8 cellular contexts compared by ENCODE assay signal in genomic region chr3:53269193-53269592, GRCh38. TPM values are rescaled to one million over a fixed set of nuclear protein-coding genes. Genes with fewer than 3 reads are reported as not detected.
DNase-seq lines count a peak whose midpoint lies in the region; ATAC-seq, FAIRE-seq and TF ChIP-seq lines count a peak whose summit lies in the region.
"Not testable (repeated sequence)": the region's sequence is repeated elsewhere in the genome, so short reads cannot be mapped to it uniquely, and the experiment has no call there.

No MANE protein-coding gene starts in this region.

- H2AFZ ChIP-seq in HepG2 (ENCODE audit: low read length), result not testable (repeated sequence)

- not testable (repeated sequence) for H4K20me1 ChIP-seq in HepG2 (ENCODE audit: insufficient read depth, low read length)

- not testable (repeated sequence) for H3K9me3 Mint-ChIP-seq in osteocyte (ENCODE audit: unreplicated experiment)

- not testable (repeated sequence) for DNase-seq in A673 (ENCODE audit: low spot score); RWPE1 (ENCODE audit: low spot score); caudate nucleus (lab: John Stamatoyannopoulos, UW); cardiac muscle cell (ENCODE audit: low read depth in 1 of 2, low spot score in 1 of 2); osteocyte (ENCODE audit: extremely low spot score, unreplicated experiment)
- DNase-seq in HepG2 (ENCODE audit: low spot score), result peak; percentile 69

- CTCF ChIA-PET in A673 (lab: Charles Lee); RWPE1 (lab: Yijun Ruan, JAX); HepG2 (lab: Yijun Ruan, JAX; ENCODE audit: low intra/inter-chr PET ratio, low total read pairs): not testable (repeated sequence)

- not testable (repeated sequence) for H3K27me3 ChIP-seq in A673 (replicated peaks; ENCODE audit: insufficient read depth, low read depth, low read length, poor library complexity); HUES48 (ENCODE audit: control insufficient read depth, insufficient read depth, low read length); cardiac muscle cell; HepG2 (ENCODE audit: control insufficient read depth in 1 of 2, insufficient read depth in 2 of 2, low read length in 2 of 2); subcutaneous abdominal adipose tissue (ENCODE audit: control insufficient read depth in 5 of 5, insufficient read depth in 4 of 5, low read length in 5 of 5)

- peak; percentile 36 for ATAC-seq in HepG2

- H3K4me3 Mint-ChIP-seq in osteocyte (ENCODE audit: unreplicated experiment), result not testable (repeated sequence)

- H3K9ac ChIP-seq in HUES48 (ENCODE audit: low read depth, low read length), result peak overlapping the region; percentile 56; the same call in 1 of the 2 replicates
- H3K9ac ChIP-seq in HepG2 (ENCODE audit: insufficient read depth, low read depth, low read length); subcutaneous abdominal adipose tissue (ENCODE audit: low read length in 5 of 5): not testable (repeated sequence)

- H3K27ac Mint-ChIP-seq in osteocyte (ENCODE audit: unreplicated experiment), result peak overlapping the region; percentile 99

- in situ Hi-C loops in HepG2 (cut with HindIII; ENCODE audit: extremely low pct_ligation_motif_present, low pct_unique_long_range_greater_than_20kb), result not testable (repeated sequence)

- not testable (repeated sequence) for TF ChIP-seq POLR2A in HepG2 (IDR thresholded peaks at IDR 0.05; ENCODE audit: insufficient read depth in 1 of 2, low read depth in 2 of 2, low read length in 2 of 2)

- TF ChIP-seq EP300 in HepG2 (IDR thresholded peaks at IDR 0.05; ENCODE audit: low read depth in 2 of 2, low read length in 2 of 2), result 0 out of 4 replicates have a peak, but pooled peaks of 1 of the 2 experiments have one; percentile 7
- TF ChIP-seq EP300 in HepG2 (CRISPR knock-in tag; IDR thresholded peaks at IDR 0.05; ENCODE audit: borderline replicate concordance), result not testable (repeated sequence)

- not testable (repeated sequence) for H3K79me2 ChIP-seq in HepG2 (ENCODE audit: insufficient read depth, low read length)

- FAIRE-seq in HepG2 (lab: Jason Lieb, UNC), result not testable (repeated sequence)

- not testable (repeated sequence) for H3K9me3 ChIP-seq in A673 (ENCODE audit: low read depth, low read length, poor library complexity, severe bottlenecking); HUES48 (ENCODE audit: control insufficient read depth, insufficient read depth, low read length); cardiac muscle cell (ENCODE audit: low read depth); HepG2 (ENCODE audit: low read length); subcutaneous abdominal adipose tissue (ENCODE audit: control insufficient read depth in 5 of 5, low read length in 5 of 5)

- not testable (repeated sequence) for H3K36me3 Mint-ChIP-seq in osteocyte (ENCODE audit: unreplicated experiment)

- not testable (repeated sequence) for TF ChIP-seq CTCF in A673 (conservative IDR thresholded peaks at IDR 0.05; ENCODE audit: low read depth, low read length); RWPE1 (conservative IDR thresholded peaks at IDR 0.05; ENCODE audit: low read depth); cardiac muscle cell (IDR thresholded peaks at IDR 0.05; ENCODE audit: low read depth, low read length); HepG2 (CRISPR knock-in tag; IDR thresholded peaks at IDR 0.05); osteocyte (IDR thresholded peaks at IDR 0.05)

- not testable (repeated sequence) for TF ChIP-seq RAD21 in HepG2 (CRISPR knock-in tag; IDR thresholded peaks at IDR 0.05)

- peak overlapping the region; percentile 72 for H3K4me2 ChIP-seq in HepG2 (ENCODE audit: low read depth, low read length)

- peaks cover 29% of the 10 kb centered on the region for H3K4me1 Mint-ChIP-seq in osteocyte (ENCODE audit: unreplicated experiment)

- not testable (repeated sequence) for H3K36me3 ChIP-seq in A673 (ENCODE audit: insufficient read depth, low read length, poor library complexity, severe bottlenecking); HUES48 (ENCODE audit: control insufficient read depth, insufficient read depth, low read length); cardiac muscle cell; HepG2 (replicated peaks in 1 of 2; ENCODE audit: control insufficient read depth in 1 of 2, insufficient read depth in 2 of 2, low read length in 2 of 2); subcutaneous abdominal adipose tissue (ENCODE audit: control insufficient read depth in 5 of 5, insufficient read depth in 5 of 5, low read length in 5 of 5)

- not testable (repeated sequence) for H3K4me3 ChIP-seq in A673 (ENCODE audit: low read depth, low read length, poor library complexity, severe bottlenecking); HUES48 (ENCODE audit: low read depth, low read length); cardiac muscle cell; subcutaneous abdominal adipose tissue (ENCODE audit: low read depth in 1 of 5, low read length in 5 of 5)
- 0 out of 6 replicates have a peak overlapping the region, but pooled peaks of 1 of the 3 experiments have one; percentile 59 for H3K4me3 ChIP-seq in HepG2 (replicated peaks in 1 of 3; ENCODE audit: insufficient read depth in 1 of 3, low read depth in 2 of 3, low read length in 3 of 3)

- intact Hi-C loops in A673 (cut with micrococcal nuclease; ENCODE audit: unreplicated experiment); HepG2 (cut with micrococcal nuclease; ENCODE audit: unreplicated experiment): not testable (repeated sequence)

- peaks cover 13% of the 10 kb centered on the region for H3K4me1 ChIP-seq in A673 (ENCODE audit: insufficient read depth, low read length, poor library complexity, severe bottlenecking)
- H3K4me1 ChIP-seq in HUES48 (ENCODE audit: control insufficient read depth, insufficient read depth, low read length), result peaks cover 16% of the 10 kb centered on the region
- H3K4me1 ChIP-seq in cardiac muscle cell (ENCODE audit: low read depth), result not testable (repeated sequence)
- H3K4me1 ChIP-seq in HepG2 (ENCODE audit: insufficient read depth, low read length), result peaks cover 59% of the 10 kb centered on the region
- peaks cover 2 to 29% (median 20%) of the 10 kb centered on the region in 5 donors for H3K4me1 ChIP-seq in subcutaneous abdominal adipose tissue (ENCODE audit: control insufficient read depth in 5 of 5, insufficient read depth in 5 of 5, low read length in 5 of 5)

- not testable (repeated sequence) for H3K27me3 Mint-ChIP-seq in osteocyte (ENCODE audit: unreplicated experiment)

- 42% methylated on average over 11 of the region's 11 CpGs for WGBS in HepG2 (ENCODE audit: low lambda C conversion rate)

- POLR2A ChIA-PET in A673 (lab: Charles Lee; ENCODE audit: low non-redundant PET); RWPE1 (lab: Yijun Ruan, JAX; ENCODE audit: low non-redundant PET): not testable (repeated sequence)
- POLR2A ChIA-PET in HepG2 (lab: Yijun Ruan, JAX), result interaction anchor here (1.2 to 1.9 kb wide), 3 partner anchors 10 to 210 kb away, joined by 3 to 11 read pairs (median 9); partner anchors contain the start of gene TKT

- peak overlapping the region; percentile 89 for H3K27ac ChIP-seq in A673 (ENCODE audit: low read depth, low read length, poor library complexity, severe bottlenecking)
- H3K27ac ChIP-seq in HUES48 (ENCODE audit: low read depth, low read length), result peak overlapping the region; percentile 94
- peak overlapping the region; percentile 97 for H3K27ac ChIP-seq in RWPE1
- H3K27ac ChIP-seq in caudate nucleus (ENCODE audit: low read depth, low read length), result peak overlapping the region; percentile 96
- peak overlapping the region; percentile 90 for H3K27ac ChIP-seq in cardiac muscle cell
- H3K27ac ChIP-seq in HepG2 (ENCODE audit: extremely low read length, insufficient read depth, low read length), result peak overlapping the region; percentile 73
- peak overlapping the region; percentile 98 for H3K27ac ChIP-seq in subcutaneous abdominal adipose tissue (ENCODE audit: low read depth, low read length)

- not testable (repeated sequence) for BruUV-seq in A673 (replicated peaks; lab: Mats Ljungman, UMichigan); HepG2 (replicated peaks; lab: Mats Ljungman, UMichigan)

RNA-seq across cellular contexts. Expression of gene TKT, which starts 13.4 kb away (rescaled TPM):
- 186 and 196 TPM in 2 replicates for total RNA-seq in A673 (2021)
- 112 and 119 TPM in 2 replicates for total RNA-seq in cardiac muscle cell
- polyA plus RNA-seq in cardiac muscle cell, result 70.9 and 73.6 TPM in 2 replicates
- 196 and 238 TPM in 2 replicates for total RNA-seq in HepG2 (2016; rRNA removed; fragmentation: Illumina TruSeq; extraction: Trizol)
- total RNA-seq in HepG2 (2016; cell fraction: cytosol; rRNA removed; fragmentation: Illumina TruSeq; extraction: Trizol; ENCODE audit: low read depth), result 73.9 and 83.5 TPM in 2 replicates
- 153 and 251 TPM in 2 replicates for total RNA-seq in HepG2 (2016; cell fraction: insoluble cytoplasmic fraction; rRNA removed; fragmentation: Illumina TruSeq; extraction: Trizol)
- total RNA-seq in HepG2 (2016; cell fraction: membrane; rRNA removed; fragmentation: Illumina TruSeq; extraction: Trizol), result 138 and 161 TPM in 2 replicates
- 157 and 193 TPM in 2 replicates for total RNA-seq in HepG2 (2016; cell fraction: nucleus; rRNA removed; fragmentation: Illumina TruSeq; extraction: Trizol)
- polyA plus RNA-seq in HepG2 (2011; rRNA removed), result 150 and 188 TPM in 2 replicates
- 105 and 148 TPM in 2 replicates for polyA plus RNA-seq in HepG2 (2011; cell fraction: cytosol; rRNA removed)
- 113 and 116 TPM in 2 replicates for polyA plus RNA-seq in HepG2 (2011; cell fraction: nucleus; rRNA removed)
- polyA plus RNA-seq in HepG2 (2012), result 234 and 367 TPM in 2 replicates
- polyA plus RNA-seq in HepG2 (2016; cell fraction: cytosol; fragmentation: Illumina TruSeq; extraction: Trizol; ENCODE audit: low read depth), result 126 and 140 TPM in 2 replicates
- polyA plus RNA-seq in HepG2 (2016; cell fraction: insoluble cytoplasmic fraction; fragmentation: Illumina TruSeq; extraction: Trizol; ENCODE audit: low read depth), result 190 and 266 TPM in 2 replicates
- 168 and 215 TPM in 2 replicates for polyA plus RNA-seq in HepG2 (2016; cell fraction: membrane; fragmentation: Illumina TruSeq; extraction: Trizol; ENCODE audit: low read depth)
- polyA plus RNA-seq in HepG2 (2016; cell fraction: nucleus; fragmentation: Illumina TruSeq; extraction: Trizol; ENCODE audit: insufficient read depth, low read depth), result 308 and 328 TPM in 2 replicates
- polyA minus RNA-seq in HepG2 (2011; rRNA and poly(A)+ RNA removed; ENCODE audit: low replicate concordance), result 280 and 471 TPM in 2 replicates
- polyA minus RNA-seq in HepG2 (2011; cell fraction: cytosol; rRNA and poly(A)+ RNA removed), result 128 and 140 TPM in 2 replicates
- polyA minus RNA-seq in HepG2 (2011; cell fraction: nucleus; rRNA and poly(A)+ RNA removed), result 47.4 and 62.7 TPM in 2 replicates
- 480 and 494 TPM in 2 replicates for total RNA-seq in osteocyte
